32 cellular contexts compared by ENCODE assay signal in genomic region chr2:203501870-203502269, GRCh38. TPM values are rescaled to one million over a fixed set of nuclear protein-coding genes. Genes with fewer than 3 reads are reported as not detected.
"Had no signal": no experiment of that assay in that cellular context is flagged by ENCODE, and none has a peak within 500 bp of the region (broad histone marks: within the 10 kb centered on the region; RNA-seq: fewer than 3 reads in every experiment).

No MANE protein-coding gene starts in this region.

- H3K4me3 ChIP-seq: breast epithelium, hepatocyte, mucosa of descending colon, right lobe of liver, transverse colon, vagina had no signal

- H3K4me3 Mint-ChIP-seq: activated B cell treated with CpG ODN at 0.5 μM for 24 hours; activated CD4-positive, alpha-beta T cell treated with anti-CD3 and anti-CD28 coated beads for 36 hours; activated naive CD8-positive, alpha-beta T cell treated with anti-CD3 and anti-CD28 coated beads, Interleukin-2, amount 10 ng/mL, durations not matched to agents 7 days and 5 days; activated T-cell treated with anti-CD3 and anti-CD28 coated beads, Interleukin-2, amount 50 U/mL, for 24 hours; central memory CD8-positive, alpha-beta T cell; immature natural killer cell; naive B cell; stimulated activated effector memory CD8-positive, alpha-beta T cell treated with anti-CD3 and anti-CD28 coated beads, Interleukin-12 subunit alpha, Interleukin-12 subunit beta, amount 100 ng/mL, for 72 hours; stimulated activated naive CD8-positive, alpha-beta T cell treated with anti-CD3 and anti-CD28 coated beads, Interleukin-15, amount 100 ng/mL, for 72 hours; T-helper 1 cell treated with Interleukin-12 subunit alpha and Interleukin-12 subunit beta and Interleukin-4 antibody, amounts not matched to agents 30 μg/mL and 1 μg/mL, for 36 hours had no signal

- H3K27me3 Mint-ChIP-seq: activated B cell treated with CpG ODN at 0.5 μM for 24 hours; activated CD4-positive, alpha-beta T cell treated with anti-CD3 and anti-CD28 coated beads for 36 hours; activated naive CD8-positive, alpha-beta T cell treated with anti-CD3 and anti-CD28 coated beads, Interleukin-2, amount 10 ng/mL, durations not matched to agents 7 days and 5 days; activated T-cell treated with anti-CD3 and anti-CD28 coated beads, Interleukin-2, amount 50 U/mL, for 24 hours; central memory CD8-positive, alpha-beta T cell; stimulated activated naive CD8-positive, alpha-beta T cell treated with anti-CD3 and anti-CD28 coated beads, Interleukin-15, amount 100 ng/mL, for 72 hours had no signal

- ATAC-seq: activated CD4-positive, alpha-beta T cell treated with anti-CD3 and anti-CD28 coated beads for 36 hours; mucosa of descending colon; stimulated activated effector memory CD8-positive, alpha-beta T cell treated with anti-CD3 and anti-CD28 coated beads, Interleukin-12 subunit alpha, Interleukin-12 subunit beta, amount 100 ng/mL, for 72 hours; stimulated activated naive CD8-positive, alpha-beta T cell treated with anti-CD3 and anti-CD28 coated beads, Interleukin-15, amount 100 ng/mL, for 72 hours had no signal

- DNase-seq: activated B cell treated with CpG ODN at 0.5 μM for 24 hours; activated CD4-positive, alpha-beta T cell treated with anti-CD3 and anti-CD28 coated beads for 36 hours; activated CD4-positive, alpha-beta T cell treated with anti-CD3 and anti-CD28 coated beads, Interleukin-2, amount 50 U/mL, for 4 hours; activated CD8-positive, alpha-beta memory T cell treated with anti-CD3 and anti-CD28 coated beads for 24 hours; activated CD8-positive, alpha-beta memory T cell treated with anti-CD3 and anti-CD28 coated beads, Interleukin-2, amount 50 U/mL, for 4 hours; activated naive CD4-positive, alpha-beta T cell; activated naive CD8-positive, alpha-beta T cell treated with anti-CD3 and anti-CD28 coated beads, Interleukin-2, amount 10 ng/mL, durations not matched to agents 7 days and 5 days; activated T-cell treated with anti-CD3 and anti-CD28 coated beads, Interleukin-2, amount 50 U/mL, for 24 hours; amniotic stem cell; dermis blood vessel endothelial cell; effector CD8-positive, alpha-beta T cell; foreskin melanocyte; glutamatergic neuron; immature natural killer cell; kidney glomerular epithelial cell; mesenchymal stem cell; mucosa of descending colon; naive B cell; nucleus accumbens; right lobe of liver; small intestine; stimulated activated CD4-positive, alpha-beta T cell treated with anti-CD3 and anti-CD28 coated beads, Interleukin-2, amount 100 ng/mL, for 24 hours; stimulated activated naive CD8-positive, alpha-beta T cell treated with anti-CD3 and anti-CD28 coated beads, Interleukin-15, amount 100 ng/mL, for 72 hours; T1000; transverse colon had no signal

- H3K9me3 ChIP-seq: breast epithelium, mucosa of descending colon, right lobe of liver, transverse colon, vagina had no signal

- H3K27ac ChIP-seq: breast epithelium, hepatocyte, right lobe of liver, transverse colon, vagina had no signal

- FAIRE-seq: small intestine had no signal

- H3K36me3 ChIP-seq: breast epithelium, right lobe of liver, transverse colon, vagina had no signal

- H3K9me3 Mint-ChIP-seq: central memory CD8-positive, alpha-beta T cell; immature natural killer cell; stimulated activated effector memory CD8-positive, alpha-beta T cell treated with anti-CD3 and anti-CD28 coated beads, Interleukin-12 subunit alpha, Interleukin-12 subunit beta, amount 100 ng/mL, for 72 hours had no signal

- H3K4me1 Mint-ChIP-seq: central memory CD8-positive, alpha-beta T cell; immature natural killer cell; stimulated activated effector memory CD8-positive, alpha-beta T cell treated with anti-CD3 and anti-CD28 coated beads, Interleukin-12 subunit alpha, Interleukin-12 subunit beta, amount 100 ng/mL, for 72 hours had no signal

- H3K36me3 Mint-ChIP-seq: immature natural killer cell; stimulated activated effector memory CD8-positive, alpha-beta T cell treated with anti-CD3 and anti-CD28 coated beads, Interleukin-12 subunit alpha, Interleukin-12 subunit beta, amount 100 ng/mL, for 72 hours had no signal

- H3K27me3 ChIP-seq: breast epithelium, hepatocyte, right lobe of liver, transverse colon, vagina had no signal

- H3K27ac Mint-ChIP-seq: activated B cell treated with CpG ODN at 0.5 μM for 24 hours; activated CD4-positive, alpha-beta T cell treated with anti-CD3 and anti-CD28 coated beads for 36 hours; activated naive CD8-positive, alpha-beta T cell treated with anti-CD3 and anti-CD28 coated beads, Interleukin-2, amount 10 ng/mL, durations not matched to agents 7 days and 5 days; activated T-cell treated with anti-CD3 and anti-CD28 coated beads, Interleukin-2, amount 50 U/mL, for 24 hours; activated T-helper 2 cell treated with anti-CD3 and anti-CD28 coated beads, Interferon-gamma antibody, Interleukin-2, Interleukin-4, amounts not matched to agents 10 μg/mL and 5 μg/mL and 100 μg/mL, durations not matched to agents 14 hours and 24 hours and 36 hours; immature natural killer cell; stimulated activated effector memory CD8-positive, alpha-beta T cell treated with anti-CD3 and anti-CD28 coated beads, Interleukin-12 subunit alpha, Interleukin-12 subunit beta, amount 100 ng/mL, for 72 hours; stimulated activated naive CD8-positive, alpha-beta T cell treated with anti-CD3 and anti-CD28 coated beads, Interleukin-15, amount 100 ng/mL, for 72 hours; T-helper 1 cell treated with Interleukin-12 subunit alpha and Interleukin-12 subunit beta and Interleukin-4 antibody, amounts not matched to agents 30 μg/mL and 1 μg/mL, for 36 hours had no signal

RNA-seq across cellular contexts. Expression of gene RAPH1, which starts 33.2 kb away (rescaled TPM):
- polyA plus RNA-seq: immature natural killer cell had no signal
